ENCODE assay signal across 8 cellular contexts in the genomic region with DNA sequence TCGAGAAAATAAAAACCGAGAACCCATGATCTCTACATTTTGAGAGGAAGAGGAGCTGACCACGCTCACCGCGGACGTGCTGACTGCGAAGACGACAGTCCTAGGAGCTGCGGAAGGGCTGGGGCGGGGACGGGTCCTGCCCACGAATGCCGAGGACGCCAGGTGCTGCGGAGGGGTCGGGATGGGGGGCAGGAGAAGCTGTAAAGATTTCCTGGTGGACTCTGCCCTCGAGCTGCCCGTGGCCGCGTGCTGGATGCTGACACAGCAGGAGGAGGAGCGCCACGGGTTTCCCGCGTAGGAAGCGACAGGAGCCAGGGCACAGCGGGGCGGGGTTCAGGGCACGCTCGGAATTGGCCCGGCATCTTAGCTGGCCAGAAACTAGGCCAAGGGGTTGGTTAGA. TPM values are rescaled to one million over a fixed set of nuclear protein-coding genes. Genes with fewer than 3 reads are reported as not detected.
DNase-seq lines count a peak whose midpoint lies in the region; ATAC-seq and FAIRE-seq lines count a peak whose summit lies in the region.

No MANE protein-coding gene starts in this region.

- peak overlapping the region; percentile 25; the same call in 1 of the 2 replicates for H3K4me3 ChIP-seq in HUES6 (ENCODE audit: low read depth, low read length)

- peaks cover 5% of the 10 kb centered on the region; the same call in 1 of the 2 replicates for H3K36me3 ChIP-seq in HUES6 (ENCODE audit: control insufficient read depth, insufficient read depth, low read length)

- no peaks in the 10 kb centered on the region for H3K27me3 ChIP-seq in HUES6 (ENCODE audit: control insufficient read depth, insufficient read depth, low read length)

- H3K9me3 ChIP-seq in HUES6 (ENCODE audit: control insufficient read depth, insufficient read depth, low read depth, low read length): peaks cover 21% of the 10 kb centered on the region

- intact Hi-C loops in left ventricle myocardium superior (cut with micrococcal nuclease): no loop called here

- peak overlapping the region; percentile 91 for H3K4me3 Mint-ChIP-seq in activated naive CD4-positive, alpha-beta T cell treated with anti-CD3 and anti-CD28 coated beads, Interleukin-2, amount 50 U/mL, for 24 hours

- no peaks in the 10 kb centered on the region for H3K4me1 ChIP-seq in HUES6 (ENCODE audit: control insufficient read depth, insufficient read depth, low read length)

- FAIRE-seq in HTR-8/SVneo (lab: Jason Lieb, UNC): no peak

- no peaks in the 10 kb centered on the region for H3K36me3 Mint-ChIP-seq in activated naive CD4-positive, alpha-beta T cell treated with anti-CD3 and anti-CD28 coated beads, Interleukin-2, amount 50 U/mL, for 24 hours

- H3K27ac Mint-ChIP-seq in activated naive CD4-positive, alpha-beta T cell treated with anti-CD3 and anti-CD28 coated beads, Interleukin-2, amount 50 U/mL, for 24 hours: peak overlapping the region; percentile 15

- H3K4me1 Mint-ChIP-seq in activated naive CD4-positive, alpha-beta T cell treated with anti-CD3 and anti-CD28 coated beads, Interleukin-2, amount 50 U/mL, for 24 hours: peaks cover 33% of the 10 kb centered on the region

- H3K9me3 Mint-ChIP-seq in activated naive CD4-positive, alpha-beta T cell treated with anti-CD3 and anti-CD28 coated beads, Interleukin-2, amount 50 U/mL, for 24 hours: peaks cover 17% of the 10 kb centered on the region

- DNase-seq in left ventricle myocardium superior (peak; percentile 49), HTR-8/SVneo (ENCODE audit: insufficient read length, low spot score) (no peak), DMS79 (lab: John Stamatoyannopoulos, UW) (no peak)
- peak; percentile 20 for DNase-seq in stimulated activated naive CD8-positive, alpha-beta T cell treated with anti-CD3 and anti-CD28 coated beads, Interleukin-15, Interleukin-2, amounts not matched to agents 100 U/mL and 50 U/mL, for 24 hours
- DNase-seq in activated CD4-positive, CD25-positive, alpha-beta regulatory T cell (lab: John Stamatoyannopoulos, UW): no peak

- no peak overlapping the region for H3K27ac ChIP-seq in HUES6 (ENCODE audit: low read depth, low read length)

- ATAC-seq in left ventricle myocardium superior (peak; percentile 18), HG02852 (IDR thresholded peaks at IDR 0.05; ENCODE audit: unreplicated experiment) (no peak)
- ATAC-seq in stimulated activated naive CD8-positive, alpha-beta T cell treated with anti-CD3 and anti-CD28 coated beads, Interleukin-15, Interleukin-2, amounts not matched to agents 100 U/mL and 50 U/mL, for 24 hours: no peak

- H3K27me3 Mint-ChIP-seq in activated naive CD4-positive, alpha-beta T cell treated with anti-CD3 and anti-CD28 coated beads, Interleukin-2, amount 50 U/mL, for 24 hours: no peaks in the 10 kb centered on the region

- no peak overlapping the region for H3K9ac ChIP-seq in HUES6 (ENCODE audit: low read length)

RNA-seq across cellular contexts. Expression of a gene that starts 22.2 kb away (rescaled TPM):
- 13.2 TPM for total RNA-seq in left ventricle myocardium superior

RNA-seq across cellular contexts. Expression of a gene that starts 27.0 kb away (rescaled TPM):
- total RNA-seq in left ventricle myocardium superior: 15.9 TPM

Comparison
In these comparisons a context has a peak if more than half of its experiments do, and no peak if none do; other contexts are left out.
1. DNase-seq: peak in left ventricle myocardium superior (single experiment) and stimulated activated naive CD8-positive, alpha-beta T cell treated with anti-CD3 and anti-CD28 coated beads, Interleukin-15, Interleukin-2, amounts not matched to agents 100 U/mL and 50 U/mL, for 24 hours (single experiment); none in HTR-8/SVneo (single experiment), activated CD4-positive, CD25-positive, alpha-beta regulatory T cell (0 of 4) and DMS79 (single experiment).